ENCODE assay signal across 8 cellular contexts in genomic region chr4:147683172-147683571, GRCh38. TPM values are rescaled to one million over a fixed set of nuclear protein-coding genes. Genes with fewer than 3 reads are reported as not detected.
DNase-seq lines count a peak whose midpoint lies in the region; ATAC-seq, FAIRE-seq and TF ChIP-seq lines count a peak whose summit lies in the region.

No MANE protein-coding gene starts in this region.

- intact Hi-C loops in OCI-LY7 (cut with micrococcal nuclease; ENCODE audit: unreplicated experiment) (loop anchor here (5.0 kb wide), 1 partner anchor 759 kb away; the partner anchor contains the start of gene NR3C2), breast epithelium (cut with DNase I; ENCODE audit: low total_unique reads) (no loop called here), kidney (cut with DNase I) (no loop called here)

- peaks cover 6% of the 10 kb centered on the region for H3K36me3 Mint-ChIP-seq in stimulated activated effector memory CD8-positive, alpha-beta T cell treated with anti-CD3 and anti-CD28 coated beads, Interleukin-12 subunit alpha, Interleukin-12 subunit beta, amount 100 ng/mL, for 72 hours

- TF ChIP-seq CTCF in OCI-LY7 (conservative IDR thresholded peaks at IDR 0.05; ENCODE audit: low read length): no peak
- no peak for TF ChIP-seq CTCF in breast epithelium (IDR thresholded peaks at IDR 0.05)
- no peak for TF ChIP-seq CTCF in kidney (IDR thresholded peaks at IDR 0.05; ENCODE audit: borderline replicate concordance, extremely low read depth, insufficient read depth)

- H3K27ac ChIP-seq in OCI-LY7 (ENCODE audit: low read depth, low read length, poor library complexity, severe bottlenecking) (peak overlapping the region; percentile 80), breast epithelium (peak overlapping the region; percentile 89 to 91), kidney (ENCODE audit: low read depth in 2 of 2, low read length in 2 of 2) (peak overlapping the region; percentile 66 to 95)

- no peaks in the 10 kb centered on the region for H3K9me3 Mint-ChIP-seq in stimulated activated effector memory CD8-positive, alpha-beta T cell treated with anti-CD3 and anti-CD28 coated beads, Interleukin-12 subunit alpha, Interleukin-12 subunit beta, amount 100 ng/mL, for 72 hours

- H3K79me2 ChIP-seq in OCI-LY7 (ENCODE audit: insufficient read depth, low read depth, low read length): peaks cover 32% of the 10 kb centered on the region; the same call in 1 of the 2 replicates

- H3K9me3 ChIP-seq in OCI-LY7 (ENCODE audit: low read length): no peaks in the 10 kb centered on the region
- no peaks in the 10 kb centered on the region for H3K9me3 ChIP-seq in breast epithelium
- H3K9me3 ChIP-seq in kidney (ENCODE audit: control insufficient read depth in 1 of 2, low read length in 2 of 2): no peaks in the 10 kb centered on the region

- H3K36me3 ChIP-seq in OCI-LY7 (ENCODE audit: insufficient read depth, low read length) (peaks cover 31% of the 10 kb centered on the region), breast epithelium (no peaks in the 10 kb centered on the region), kidney (ENCODE audit: control insufficient read depth in 1 of 2, insufficient read depth in 2 of 2, low read length in 2 of 2) (peaks cover 0 to 4% of the 10 kb centered on the region in 2 donors)

- BruUV-seq in OCI-LY7 (replicated peaks; lab: Mats Ljungman, UMichigan): TSS peak; percentile 85

- H3K4me3 ChIP-seq in OCI-LY7 (ENCODE audit: low read depth, low read length, poor library complexity, severe bottlenecking): peak overlapping the region; percentile 75
- peak overlapping the region; percentile 70 to 79 (median 79) for H3K4me3 ChIP-seq in breast epithelium
- H3K4me3 ChIP-seq in kidney (ENCODE audit: low read length in 2 of 2): peak overlapping the region; percentile 73 to 94

- ATAC-seq in stimulated activated effector memory CD8-positive, alpha-beta T cell treated with anti-CD3 and anti-CD28 coated beads, Interleukin-12 subunit alpha, Interleukin-12 subunit beta, amount 100 ng/mL, for 72 hours: no peak
- ATAC-seq in GM19452 (IDR thresholded peaks at IDR 0.05; ENCODE audit: unreplicated experiment) (no peak), HG03095 (IDR thresholded peaks at IDR 0.05; ENCODE audit: unreplicated experiment) (no peak)

- H3K4me1 Mint-ChIP-seq in stimulated activated effector memory CD8-positive, alpha-beta T cell treated with anti-CD3 and anti-CD28 coated beads, Interleukin-12 subunit alpha, Interleukin-12 subunit beta, amount 100 ng/mL, for 72 hours: peaks cover 35% of the 10 kb centered on the region

- H3K4me2 ChIP-seq in OCI-LY7 (ENCODE audit: low read length): peak overlapping the region; percentile 78

- H3K9me2 ChIP-seq in OCI-LY7 (ENCODE audit: insufficient read depth, low read length): no peaks in the 10 kb centered on the region

- TF ChIP-seq POLR2A in breast epithelium (IDR thresholded peaks at IDR 0.05): no peak

- H2AFZ ChIP-seq in OCI-LY7 (ENCODE audit: low read length): peak overlapping the region; percentile 85

- no peaks in the 10 kb centered on the region for H3K27me3 ChIP-seq in breast epithelium

- peak overlapping the region; percentile 94 for H3K27ac Mint-ChIP-seq in stimulated activated effector memory CD8-positive, alpha-beta T cell treated with anti-CD3 and anti-CD28 coated beads, Interleukin-12 subunit alpha, Interleukin-12 subunit beta, amount 100 ng/mL, for 72 hours

- DNase-seq in stimulated activated CD4-positive, alpha-beta T cell treated with anti-CD3 and anti-CD28 coated beads, Interleukin-15, amount 100 ng/mL, for 24 hours: peak; percentile 18
- no peak for DNase-seq in stimulated activated CD4-positive, alpha-beta T cell treated with anti-CD3 and anti-CD28 coated beads, Interleukin-4, amount 100 ng/mL, for 24 hours
- DNase-seq in OCI-LY7 (ENCODE audit: low spot score) (peak; percentile 30), breast epithelium (ENCODE audit: low spot score in 2 of 2) (no peak), kidney (no peak)
- peak in 1 of 2 donors; percentile 54 for DNase-seq in stimulated activated effector memory CD8-positive, alpha-beta T cell treated with anti-CD3 and anti-CD28 coated beads, Interleukin-12 subunit alpha, Interleukin-12 subunit beta, amount 100 ng/mL, for 72 hours (ENCODE audit: low spot score in 2 of 2)

- H3K4me3 Mint-ChIP-seq in stimulated activated effector memory CD8-positive, alpha-beta T cell treated with anti-CD3 and anti-CD28 coated beads, Interleukin-12 subunit alpha, Interleukin-12 subunit beta, amount 100 ng/mL, for 72 hours: peak overlapping the region; percentile 92

- peak overlapping the region; percentile 74 to 93 for H3K9ac ChIP-seq in kidney (ENCODE audit: low read length in 2 of 2)

- CTCF ChIA-PET in OCI-LY7 (lab: Charles Lee; ENCODE audit: unreplicated experiment): no interaction called here

- POLR2A ChIA-PET in OCI-LY7 (lab: Charles Lee): interaction anchor here (0.8 to 2.0 kb wide), 4 partner anchors 12 to 66 kb away, joined by 3 to 19 read pairs (median 4); partner anchors contain the start of gene TMEM184C

- FAIRE-seq in kidney (lab: Jason Lieb, UNC): no peak

- H4K20me1 ChIP-seq in OCI-LY7 (ENCODE audit: insufficient read depth, low read length): peaks cover 9% of the 10 kb centered on the region; the same call in 1 of the 2 replicates

- H3K4me1 ChIP-seq in OCI-LY7 (ENCODE audit: insufficient read depth, low read length, poor library complexity, severe bottlenecking) (peaks cover 14% of the 10 kb centered on the region), breast epithelium (peaks cover 0 to 3% of the 10 kb centered on the region in 2 donors), kidney (ENCODE audit: control insufficient read depth in 1 of 2, insufficient read depth in 1 of 2, low read depth in 1 of 2, low read length in 2 of 2) (peaks cover 0 to 9% of the 10 kb centered on the region in 2 donors)

RNA-seq across cellular contexts. Expression of gene PRMT9, which starts 0.8 kb away (rescaled TPM):
- 12.1 and 13.1 TPM in 2 replicates for total RNA-seq in OCI-LY7 (2014; rRNA removed; shearing (Covaris generic))
- total RNA-seq in OCI-LY7 (2022) (13.1 and 13.9 TPM in 2 replicates), breast epithelium (10 to 100 TPM in 2 of 3 donors, 1 to 10 TPM in 1; 7.8 to 21.8 (median 10.5) TPM), kidney (11.7 TPM)
- 7.6 TPM for polyA plus RNA-seq in kidney (ENCODE audit: insufficient read depth, low read depth, low replicate concordance)

RNA-seq across cellular contexts. Expression of gene ARHGAP10, which starts 48.7 kb away (rescaled TPM):
- total RNA-seq in OCI-LY7 (2014; rRNA removed; shearing (Covaris generic)): 0.23 TPM in 1 of 2 replicates, not detected in the other
- 0.11 and 0.24 TPM in 2 replicates for total RNA-seq in OCI-LY7 (2022)
- 100 to 1,000 TPM in 1 of 3 donors, 10 to 100 TPM in 2; 49.5 to 138 (median 62.6) TPM for total RNA-seq in breast epithelium
- 20.3 TPM for total RNA-seq in kidney
- polyA plus RNA-seq in kidney (ENCODE audit: insufficient read depth, low read depth, low replicate concordance): 13.4 TPM

Comparison
In these comparisons a context has a peak if more than half of its experiments do, and no peak if none do; other contexts are left out.
1. DNase-seq: peak in stimulated activated CD4-positive, alpha-beta T cell treated with anti-CD3 and anti-CD28 coated beads, Interleukin-15, amount 100 ng/mL, for 24 hours (single experiment) and OCI-LY7 (single experiment); none in stimulated activated CD4-positive, alpha-beta T cell treated with anti-CD3 and anti-CD28 coated beads, Interleukin-4, amount 100 ng/mL, for 24 hours (single experiment), breast epithelium (0 of 2) and kidney (single experiment).
2. RNA of gene ARHGAP10, which starts 48.7 kb away (total RNA-seq): 49.5 to 138 TPM in breast epithelium and 20.3 TPM in kidney (single experiment); 0.11 to 0.24 TPM in OCI-LY7; every median in the first group is over 10 times any median in the second.
3. Peak in every context shown above with its lines, with median percentiles within 50 percentile points of each other: H3K27ac ChIP-seq and H3K4me3 ChIP-seq.